ENCODE assay signal across 8 cellular contexts in genomic region chr20:63536997-63537524, GRCh38. TPM values are rescaled to one million over a fixed set of nuclear protein-coding genes. Genes with fewer than 3 reads are reported as not detected.
DNase-seq lines count a peak whose midpoint lies in the region; ATAC-seq and TF ChIP-seq lines count a peak whose summit lies in the region.

Gene PTK6, minus strand, starts transcription at chr20:63537376. Its CDS starts 62 bp downstream, at chr20:63537314.

- no peak within 1 kb of the TSS for H2AK5ac ChIP-seq in trophoblast cell (ENCODE audit: low read length)

- no CpG with 5 or more reads among the region's 29 CpGs for WGBS in trophoblast cell (ENCODE audit: extremely low coverage, insufficient coverage, insufficient read length)

- ATAC-seq in GM21825 (IDR thresholded peaks at IDR 0.05; ENCODE audit: unreplicated experiment) (peak; percentile 4), Panc1 (peak; percentile 63)

- H4K8ac ChIP-seq in trophoblast cell (ENCODE audit: low read depth, low read length): peak within 1 kb of the TSS; percentile 46

- BruUV-seq in Panc1 (replicated peaks; lab: Mats Ljungman, UMichigan): TSS peak; percentile 80

- H4K91ac ChIP-seq in trophoblast cell (ENCODE audit: low read depth, low read length): peak within 1 kb of the TSS; percentile 16

- H3K4me3 ChIP-seq in Panc1 (ENCODE audit: low read depth in 2 of 2, low read length in 2 of 2) (peak within 1 kb of the TSS; percentile 46 to 70), trophoblast cell (ENCODE audit: low read depth, low read length) (no peak within 1 kb of the TSS)

- no peak within 1 kb of the TSS for H3K4ac ChIP-seq in trophoblast cell (ENCODE audit: low read depth, low read length)

- no peaks in the 10 kb centered on the region for H3K36me3 ChIP-seq in Panc1 (ENCODE audit: control insufficient read depth, insufficient read depth, low read length)
- H3K36me3 ChIP-seq in trophoblast cell (ENCODE audit: control insufficient read depth in 1 of 2, insufficient read depth in 2 of 2, low read length in 2 of 2): no peaks in the 10 kb centered on the region

- peak within 1 kb of the TSS; percentile 4 for H4K12ac ChIP-seq in trophoblast cell (ENCODE audit: low read depth, low read length)

- H3K27me3 ChIP-seq in Panc1 (ENCODE audit: control insufficient read depth, insufficient read depth, low read length) (no peaks in the 10 kb centered on the region), trophoblast cell (ENCODE audit: insufficient read depth, low read length) (no peaks in the 10 kb centered on the region)

- no peak within 1 kb of the TSS for H3K23ac ChIP-seq in trophoblast cell (ENCODE audit: low read length)

- H2BK120ac ChIP-seq in trophoblast cell (ENCODE audit: insufficient read depth, low read length, poor library complexity): no peak within 1 kb of the TSS

- H3K27ac ChIP-seq in Panc1 (ENCODE audit: low read length) (peak within 1 kb of the TSS; percentile 88), epithelial cell of prostate (peak within 1 kb of the TSS; percentile 82), trophoblast cell (ENCODE audit: low read depth, low read length) (no peak within 1 kb of the TSS)

- intact Hi-C loops in Panc1 (cut with micrococcal nuclease; ENCODE audit: unreplicated experiment): no loop called here

- CTCF ChIA-PET in Panc1 (lab: Charles Lee): interaction anchor here (0.5 to 3.1 kb wide), 8 partner anchors 16 to 420 kb away, joined by 3 to 12 read pairs (median 4); partner anchors contain the start of genes PPDPF and UCKL1

- H3K4me2 ChIP-seq in trophoblast cell (ENCODE audit: low read length): peak within 1 kb of the TSS; percentile 62

- no peak within 1 kb of the TSS for H3K14ac ChIP-seq in trophoblast cell (ENCODE audit: low read length)

- H2AFZ ChIP-seq in trophoblast cell (ENCODE audit: insufficient read depth, low read length, poor library complexity): peak within 1 kb of the TSS; percentile 82

- POLR2A ChIA-PET in Panc1 (lab: Charles Lee): interaction anchor here (1.4 kb wide), 1 partner anchor 16 kb away, joined by 5 read pairs; the partner anchor contains the start of gene PPDPF

- TF ChIP-seq CTCF in Panc1 (IDR thresholded peaks at IDR 0.05): no peak
- no peak for TF ChIP-seq CTCF in GM13977 (IDR thresholded peaks at IDR 0.05; ENCODE audit: extremely low read depth, insufficient read depth, missing control alignments)

- no peaks in the 10 kb centered on the region for H3K79me2 ChIP-seq in trophoblast cell (ENCODE audit: control insufficient read depth, insufficient read depth, low read length, poor library complexity)

- no peak within 1 kb of the TSS for H3K9ac ChIP-seq in trophoblast cell (ENCODE audit: low read length)

- H2BK12ac ChIP-seq in trophoblast cell (ENCODE audit: low read length): no peak within 1 kb of the TSS

- H3K4me1 ChIP-seq in Panc1 (ENCODE audit: control insufficient read depth, insufficient read depth, low read length): peaks cover 17% of the 10 kb centered on the region
- H3K4me1 ChIP-seq in trophoblast cell (ENCODE audit: control insufficient read depth in 1 of 2, insufficient read depth in 2 of 2, low read length in 2 of 2): peaks cover 0 to 5% of the 10 kb centered on the region in 2 experiments

- in situ Hi-C loops in Panc1 (cut with HindIII; ENCODE audit: low pct_unique_long_range_greater_than_20kb, low sequenced_read_pairs) (loop anchor here (10.0 kb wide), 1 partner anchor 58 kb away; no protein-coding TSS in a partner anchor), GM13977 (cut with MboI; ENCODE audit: low pct_unique_long_range_greater_than_20kb, low sequenced_read_pairs, unreplicated experiment) (no loop called here)

- DNase-seq in COLO829 (ENCODE audit: low spot score): peak; percentile 66
- DNase-seq in Panc1 (ENCODE audit: low read depth, low spot score): no peak
- DNase-seq in epithelial cell of prostate (ENCODE audit: low read depth, low spot score): no peak
- no peak for DNase-seq in trophoblast cell
- DNase-seq in NAMALWA (ENCODE audit: low spot score): no peak
- no peak for DNase-seq in EL
- no peak for DNase-seq in GM13977 (ENCODE audit: low spot score)

- no peaks in the 10 kb centered on the region for H3K79me1 ChIP-seq in trophoblast cell (ENCODE audit: low read length)

- H2BK5ac ChIP-seq in trophoblast cell (ENCODE audit: low read depth, low read length, poor library complexity): no peak within 1 kb of the TSS

- no peaks in the 10 kb centered on the region for H3K9me3 ChIP-seq in Panc1 (ENCODE audit: control insufficient read depth, insufficient read depth, low read depth, low read length)
- peaks cover 2% of the 10 kb centered on the region for H3K9me3 ChIP-seq in trophoblast cell (ENCODE audit: insufficient read depth, low read depth, low read length)

- H3K18ac ChIP-seq in trophoblast cell (ENCODE audit: low read length): no peak within 1 kb of the TSS

RNA-seq across cellular contexts. Expression of gene PTK6, which starts in this region (rescaled TPM):
- 6.5 TPM for total RNA-seq in Panc1 (2021; ENCODE audit: unreplicated experiment)
- polyA plus RNA-seq in Panc1 (2012; ENCODE audit: insufficient read length): 9.7 TPM
- polyA plus RNA-seq in trophoblast cell (2013): 0.03 TPM in 1 of 2 replicates, not detected in the other
